Comparison of ENCODE assay signal across 1 cellular context in the genomic region with DNA sequence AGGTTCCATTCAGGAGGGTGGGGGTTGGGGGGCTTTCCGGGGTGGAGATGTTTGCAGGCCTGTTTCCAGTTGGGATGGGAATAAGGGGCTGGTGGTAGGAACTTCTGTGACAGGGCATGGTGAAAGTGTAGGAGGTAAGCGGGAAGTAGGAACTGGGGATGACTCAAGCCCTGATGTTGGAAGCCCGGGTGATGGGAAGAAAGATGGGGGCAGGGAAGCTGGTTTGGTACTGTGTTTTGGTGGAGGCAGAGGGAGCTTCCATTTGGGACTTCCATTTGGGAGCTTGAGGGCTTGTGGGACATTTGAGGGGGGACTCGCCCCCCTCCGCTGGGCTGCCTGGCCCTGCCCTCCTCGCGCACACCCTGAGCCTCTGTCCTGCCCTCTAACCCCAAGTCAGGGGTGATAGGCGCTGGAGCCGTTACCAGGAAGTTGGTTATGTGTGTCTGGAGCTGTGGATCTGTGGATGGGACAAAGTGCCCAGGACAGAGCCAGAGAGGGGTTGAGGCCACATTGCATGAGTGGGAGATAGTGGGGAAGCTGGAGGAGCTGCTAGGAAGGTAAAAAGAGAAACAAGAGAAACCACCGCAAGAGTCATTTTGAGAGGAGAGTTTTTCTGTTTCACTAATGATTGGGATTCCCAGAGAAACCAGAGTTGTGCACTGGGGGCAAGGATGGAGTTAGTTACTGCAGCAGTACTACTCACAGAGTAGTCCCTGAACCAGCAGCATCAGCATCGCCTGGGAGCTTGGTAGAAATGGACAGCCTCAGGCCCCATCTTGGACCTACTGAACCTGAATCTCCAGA.
TF ChIP-seq lines count a peak whose summit lies in the region.

No MANE protein-coding gene starts in this region.

TF ChIP-seq in GM23338, 12 proteins besides CTCF, POLR2A, EP300 and RAD21 (continued from another document):
- TF ChIP-seq EZH2phosphoT487 (IDR thresholded peaks at IDR 0.05; ENCODE audit: unreplicated experiment) = no peak
- TF ChIP-seq, protein P1, sequence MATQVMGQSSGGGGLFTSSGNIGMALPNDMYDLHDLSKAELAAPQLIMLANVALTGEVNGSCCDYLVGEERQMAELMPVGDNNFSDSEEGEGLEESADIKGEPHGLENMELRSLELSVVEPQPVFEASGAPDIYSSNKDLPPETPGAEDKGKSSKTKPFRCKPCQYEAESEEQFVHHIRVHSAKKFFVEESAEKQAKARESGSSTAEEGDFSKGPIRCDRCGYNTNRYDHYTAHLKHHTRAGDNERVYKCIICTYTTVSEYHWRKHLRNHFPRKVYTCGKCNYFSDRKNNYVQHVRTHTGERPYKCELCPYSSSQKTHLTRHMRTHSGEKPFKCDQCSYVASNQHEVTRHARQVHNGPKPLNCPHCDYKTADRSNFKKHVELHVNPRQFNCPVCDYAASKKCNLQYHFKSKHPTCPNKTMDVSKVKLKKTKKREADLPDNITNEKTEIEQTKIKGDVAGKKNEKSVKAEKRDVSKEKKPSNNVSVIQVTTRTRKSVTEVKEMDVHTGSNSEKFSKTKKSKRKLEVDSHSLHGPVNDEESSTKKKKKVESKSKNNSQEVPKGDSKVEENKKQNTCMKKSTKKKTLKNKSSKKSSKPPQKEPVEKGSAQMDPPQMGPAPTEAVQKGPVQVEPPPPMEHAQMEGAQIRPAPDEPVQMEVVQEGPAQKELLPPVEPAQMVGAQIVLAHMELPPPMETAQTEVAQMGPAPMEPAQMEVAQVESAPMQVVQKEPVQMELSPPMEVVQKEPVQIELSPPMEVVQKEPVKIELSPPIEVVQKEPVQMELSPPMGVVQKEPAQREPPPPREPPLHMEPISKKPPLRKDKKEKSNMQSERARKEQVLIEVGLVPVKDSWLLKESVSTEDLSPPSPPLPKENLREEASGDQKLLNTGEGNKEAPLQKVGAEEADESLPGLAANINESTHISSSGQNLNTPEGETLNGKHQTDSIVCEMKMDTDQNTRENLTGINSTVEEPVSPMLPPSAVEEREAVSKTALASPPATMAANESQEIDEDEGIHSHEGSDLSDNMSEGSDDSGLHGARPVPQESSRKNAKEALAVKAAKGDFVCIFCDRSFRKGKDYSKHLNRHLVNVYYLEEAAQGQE (IDR thresholded peaks at IDR 0.05; ENCODE audit: unreplicated experiment) = no peak
- TF ChIP-seq, protein P2, sequence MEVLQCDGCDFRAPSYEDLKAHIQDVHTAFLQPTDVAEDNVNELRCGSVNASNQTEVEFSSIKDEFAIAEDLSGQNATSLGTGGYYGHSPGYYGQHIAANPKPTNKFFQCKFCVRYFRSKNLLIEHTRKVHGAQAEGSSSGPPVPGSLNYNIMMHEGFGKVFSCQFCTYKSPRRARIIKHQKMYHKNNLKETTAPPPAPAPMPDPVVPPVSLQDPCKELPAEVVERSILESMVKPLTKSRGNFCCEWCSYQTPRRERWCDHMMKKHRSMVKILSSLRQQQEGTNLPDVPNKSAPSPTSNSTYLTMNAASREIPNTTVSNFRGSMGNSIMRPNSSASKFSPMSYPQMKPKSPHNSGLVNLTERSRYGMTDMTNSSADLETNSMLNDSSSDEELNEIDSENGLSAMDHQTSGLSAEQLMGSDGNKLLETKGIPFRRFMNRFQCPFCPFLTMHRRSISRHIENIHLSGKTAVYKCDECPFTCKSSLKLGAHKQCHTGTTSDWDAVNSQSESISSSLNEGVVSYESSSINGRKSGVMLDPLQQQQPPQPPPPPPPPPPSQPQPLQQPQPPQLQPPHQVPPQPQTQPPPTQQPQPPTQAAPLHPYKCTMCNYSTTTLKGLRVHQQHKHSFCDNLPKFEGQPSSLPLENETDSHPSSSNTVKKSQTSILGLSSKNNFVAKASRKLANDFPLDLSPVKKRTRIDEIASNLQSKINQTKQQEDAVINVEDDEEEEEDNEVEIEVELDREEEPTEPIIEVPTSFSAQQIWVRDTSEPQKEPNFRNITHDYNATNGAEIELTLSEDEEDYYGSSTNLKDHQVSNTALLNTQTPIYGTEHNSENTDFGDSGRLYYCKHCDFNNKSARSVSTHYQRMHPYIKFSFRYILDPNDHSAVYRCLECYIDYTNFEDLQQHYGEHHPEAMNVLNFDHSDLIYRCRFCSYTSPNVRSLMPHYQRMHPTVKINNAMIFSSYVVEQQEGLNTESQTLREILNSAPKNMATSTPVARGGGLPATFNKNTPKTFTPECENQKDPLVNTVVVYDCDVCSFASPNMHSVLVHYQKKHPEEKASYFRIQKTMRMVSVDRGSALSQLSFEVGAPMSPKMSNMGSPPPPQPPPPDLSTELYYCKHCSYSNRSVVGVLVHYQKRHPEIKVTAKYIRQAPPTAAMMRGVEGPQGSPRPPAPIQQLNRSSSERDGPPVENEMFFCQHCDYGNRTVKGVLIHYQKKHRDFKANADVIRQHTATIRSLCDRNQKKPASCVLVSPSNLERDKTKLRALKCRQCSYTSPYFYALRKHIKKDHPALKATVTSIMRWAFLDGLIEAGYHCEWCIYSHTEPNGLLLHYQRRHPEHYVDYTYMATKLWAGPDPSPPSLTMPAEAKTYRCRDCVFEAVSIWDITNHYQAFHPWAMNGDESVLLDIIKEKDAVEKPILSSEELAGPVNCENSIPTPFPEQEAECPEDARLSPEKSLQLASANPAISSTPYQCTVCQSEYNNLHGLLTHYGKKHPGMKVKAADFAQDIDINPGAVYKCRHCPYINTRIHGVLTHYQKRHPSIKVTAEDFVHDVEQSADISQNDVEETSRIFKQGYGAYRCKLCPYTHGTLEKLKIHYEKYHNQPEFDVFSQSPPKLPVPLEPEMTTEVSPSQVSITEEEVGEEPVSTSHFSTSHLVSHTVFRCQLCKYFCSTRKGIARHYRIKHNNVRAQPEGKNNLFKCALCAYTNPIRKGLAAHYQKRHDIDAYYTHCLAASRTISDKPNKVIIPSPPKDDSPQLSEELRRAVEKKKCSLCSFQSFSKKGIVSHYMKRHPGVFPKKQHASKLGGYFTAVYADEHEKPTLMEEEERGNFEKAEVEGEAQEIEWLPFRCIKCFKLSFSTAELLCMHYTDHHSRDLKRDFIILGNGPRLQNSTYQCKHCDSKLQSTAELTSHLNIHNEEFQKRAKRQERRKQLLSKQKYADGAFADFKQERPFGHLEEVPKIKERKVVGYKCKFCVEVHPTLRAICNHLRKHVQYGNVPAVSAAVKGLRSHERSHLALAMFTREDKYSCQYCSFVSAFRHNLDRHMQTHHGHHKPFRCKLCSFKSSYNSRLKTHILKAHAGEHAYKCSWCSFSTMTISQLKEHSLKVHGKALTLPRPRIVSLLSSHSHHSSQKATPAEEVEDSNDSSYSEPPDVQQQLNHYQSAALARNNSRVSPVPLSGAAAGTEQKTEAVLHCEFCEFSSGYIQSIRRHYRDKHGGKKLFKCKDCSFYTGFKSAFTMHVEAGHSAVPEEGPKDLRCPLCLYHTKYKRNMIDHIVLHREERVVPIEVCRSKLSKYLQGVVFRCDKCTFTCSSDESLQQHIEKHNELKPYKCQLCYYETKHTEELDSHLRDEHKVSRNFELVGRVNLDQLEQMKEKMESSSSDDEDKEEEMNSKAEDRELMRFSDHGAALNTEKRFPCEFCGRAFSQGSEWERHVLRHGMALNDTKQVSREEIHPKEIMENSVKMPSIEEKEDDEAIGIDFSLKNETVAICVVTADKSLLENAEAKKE (CRISPR knock-in tag; IDR thresholded peaks at IDR 0.05) = no peak
- no peak for TF ChIP-seq POLR2AphosphoS5 (IDR thresholded peaks at IDR 0.05; ENCODE audit: low read depth)
- TF ChIP-seq NANOG (IDR thresholded peaks at IDR 0.05; ENCODE audit: borderline replicate concordance) = no peak
- no peak for TF ChIP-seq EZH2 (IDR thresholded peaks at IDR 0.05; ENCODE audit: low read depth, unreplicated experiment)
- no peak for TF ChIP-seq JUNB (IDR thresholded peaks at IDR 0.05; ENCODE audit: unreplicated experiment)
